1 cellular context compared by ENCODE assay signal in genomic region chr12:47776471-47777143, GRCh38.
TF ChIP-seq lines count a peak whose summit lies in the region.

No MANE protein-coding gene starts in this region.

TF ChIP-seq in GM23338, 12 proteins besides CTCF, POLR2A, EP300 and RAD21 (continued from another document):
- no peak for TF ChIP-seq ZNF462 (CRISPR knock-in tag; IDR thresholded peaks at IDR 0.05)
- TF ChIP-seq EZH2 (IDR thresholded peaks at IDR 0.05; ENCODE audit: low read depth, unreplicated experiment) = no peak
